ENCODE assay signal across 22 cellular contexts in the genomic region with DNA sequence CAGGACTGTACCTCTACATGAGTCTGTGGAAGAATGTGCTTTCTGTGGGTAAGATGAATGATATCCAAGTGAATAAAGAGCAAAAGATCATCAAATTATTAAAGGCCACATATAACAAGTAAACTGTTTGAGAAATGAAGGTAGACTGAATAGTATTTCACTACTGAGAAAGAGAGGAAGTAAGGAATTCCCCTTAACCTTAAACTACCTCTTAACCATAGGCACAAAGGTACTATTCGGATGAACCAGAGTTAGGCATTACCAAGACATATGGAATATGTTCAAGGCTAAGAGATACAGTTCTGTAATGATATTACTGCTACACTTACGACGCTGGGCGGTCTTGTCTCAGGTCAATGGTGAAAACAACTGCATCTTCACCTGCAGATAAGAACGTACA. TPM values are rescaled to one million over a fixed set of nuclear protein-coding genes. Genes with fewer than 3 reads are reported as not detected.
A peak's percentile ranks its signal among the peaks of the same experiment; 100 is the strongest.
DNase-seq lines count a peak whose midpoint lies in the region; ATAC-seq, FAIRE-seq and TF ChIP-seq lines count a peak whose summit lies in the region.
"Had no signal": no experiment of that assay in that cellular context is flagged by ENCODE, and none has a peak within 500 bp of the region (broad histone marks: within the 10 kb centered on the region; RNA-seq: fewer than 3 reads in every experiment).

No MANE protein-coding gene starts in this region.

- 87% methylated on average over 5 of the region's 5 CpGs for WGBS in GM12878 (ENCODE audit: insufficient coverage, insufficient replicate concordance, low lambda C conversion rate, missing lambda C conversion rate)

- intact Hi-C loops in GM12878 (cut with micrococcal nuclease; ENCODE audit: unreplicated experiment) = no loop called here

- no peak overlapping the region for H3K9ac ChIP-seq in GM12878 (ENCODE audit: control insufficient read depth, insufficient read depth, low read length)
- H3K9ac ChIP-seq: BLaER1 had no signal

- H3K4me1 Mint-ChIP-seq in activated T-cell treated with anti-CD3 and anti-CD28 coated beads, Interleukin-2, amount 50 U/mL, for 72 hours (ENCODE audit: low read depth) = peaks cover 18% of the 10 kb centered on the region
- peaks cover 11 to 21% of the 10 kb centered on the region in 2 donors for H3K4me1 Mint-ChIP-seq in stimulated activated naive B cell treated with anti-CD40 and anti-IgM and Interleukin-4, amounts not matched to agents 10 μg/mL and 1 μg/mL and 100 μg/mL, for 72 hours

- TF ChIP-seq EP300 in GM12878 (IDR thresholded peaks at IDR 0.05; ENCODE audit: borderline replicate concordance in 1 of 2, control insufficient read depth in 1 of 2, low read depth in 2 of 2, low read length in 2 of 2) = no peak

- CTCF ChIA-PET in GM12878 (lab: Yijun Ruan, JAX) = interaction anchor here (1.3 to 2.6 kb wide), 5 partner anchors 15 to 55 kb away, joined by 3 to 14 read pairs (median 5); no protein-coding TSS in a partner anchor

- no peak for TF ChIP-seq POLR2A in GM12878 (IDR thresholded peaks at IDR 0.05; ENCODE audit: low read depth, low read length)

- no peak for TF ChIP-seq CTCF in GM12878 (IDR thresholded peaks at IDR 0.05 in 2 of 3, conservative IDR thresholded peaks at IDR 0.05 in 1 of 3; ENCODE audit: control insufficient read depth in 2 of 3, extremely low read depth in 1 of 3, insufficient read depth in 1 of 3, low read depth in 3 of 3, low read length in 3 of 3)

- H3K4me1 ChIP-seq in GM12878 (ENCODE audit: control insufficient read depth, insufficient read depth, low read length) = peaks cover 4% of the 10 kb centered on the region; the same call in 1 of the 2 replicates
- H3K4me1 ChIP-seq: A549, BLaER1, Caco-2 had no signal

- DNase-seq in activated T-cell treated with anti-CD3 and anti-CD28 coated beads, Interleukin-2, amount 50 U/mL, for 72 hours = no peak
- DNase-seq in activated T-cell treated with anti-CD3 and anti-CD28 coated beads, Interleukin-2, amount 50 U/mL, for 48 hours = no peak
- DNase-seq in GM12878 (ENCODE audit: low read depth, low spot score) (no peak), AML-193 (lab: John Stamatoyannopoulos, UW) (no peak)
- DNase-seq in stimulated activated naive B cell treated with anti-CD40 and anti-IgM and Interleukin-4, amounts not matched to agents 10 μg/mL and 1 μg/mL and 100 μg/mL, for 72 hours = no peak
- DNase-seq: Caco-2; CD4-positive, alpha-beta memory T cell; DMS 273 treated with DMSO at 0.1 percent for 48 hours; DND-41; IMR-90; NCI-H1105; NCI-H146; NCI-H2029 treated with DMSO at 0.1 percent for 48 hours; NCI-H524 treated with DMSO at 0.1 percent for 48 hours; Right ventricle myocardium superior had no signal

- no peaks in the 10 kb centered on the region; the same call in 1 of the 2 replicates for H3K79me2 ChIP-seq in GM12878 (ENCODE audit: control insufficient read depth, insufficient read depth, low read length)

- no peaks in the 10 kb centered on the region for H3K9me3 Mint-ChIP-seq in activated T-cell treated with anti-CD3 and anti-CD28 coated beads, Interleukin-2, amount 50 U/mL, for 72 hours
- H3K9me3 Mint-ChIP-seq in stimulated activated naive B cell treated with anti-CD40 and anti-IgM and Interleukin-4, amounts not matched to agents 10 μg/mL and 1 μg/mL and 100 μg/mL, for 72 hours = no peaks in the 10 kb centered on the region
- H3K9me3 Mint-ChIP-seq: CD4-positive, alpha-beta memory T cell had no signal

- in situ Hi-C loops in GM12878 (cut with MboI) = no loop called here

- H3K4me3 ChIP-seq in GM12878 = no peak overlapping the region
- H3K4me3 ChIP-seq: A549, BLaER1 had no signal

- H3K4me3 Mint-ChIP-seq in activated T-cell treated with anti-CD3 and anti-CD28 coated beads, Interleukin-2, amount 50 U/mL, for 72 hours = no peak overlapping the region
- no peak overlapping the region for H3K4me3 Mint-ChIP-seq in stimulated activated naive B cell treated with anti-CD40 and anti-IgM and Interleukin-4, amounts not matched to agents 10 μg/mL and 1 μg/mL and 100 μg/mL, for 72 hours
- H3K4me3 Mint-ChIP-seq: CD4-positive, alpha-beta memory T cell had no signal

- H3K27me3 Mint-ChIP-seq in activated T-cell treated with anti-CD3 and anti-CD28 coated beads, Interleukin-2, amount 50 U/mL, for 72 hours (ENCODE audit: low read depth) = no peaks in the 10 kb centered on the region
- no peaks in the 10 kb centered on the region for H3K27me3 Mint-ChIP-seq in stimulated activated naive B cell treated with anti-CD40 and anti-IgM and Interleukin-4, amounts not matched to agents 10 μg/mL and 1 μg/mL and 100 μg/mL, for 72 hours
- H3K27me3 Mint-ChIP-seq: CD4-positive, alpha-beta memory T cell had no signal

- SMC1A ChIA-PET in GM12878 (lab: Charles Lee; ENCODE audit: uncharacterized antibody, unreplicated experiment) = interaction anchor here (0.8 to 5.8 kb wide), 3 partner anchors 15 to 44 kb away, joined by 3 to 19 read pairs (median 3); no protein-coding TSS in a partner anchor

- peaks cover 8 to 25% of the 10 kb centered on the region in 2 donors for H3K36me3 Mint-ChIP-seq in activated T-cell treated with anti-CD3 and anti-CD28 coated beads, Interleukin-2, amount 50 U/mL, for 72 hours (ENCODE audit: insufficient read depth in 2 of 2)
- H3K36me3 Mint-ChIP-seq in stimulated activated naive B cell treated with anti-CD40 and anti-IgM and Interleukin-4, amounts not matched to agents 10 μg/mL and 1 μg/mL and 100 μg/mL, for 72 hours = peaks cover 27 to 37% of the 10 kb centered on the region in 2 donors

- H3K9me3 ChIP-seq in GM12878 (replicated peaks; ENCODE audit: control insufficient read depth, insufficient read depth, low read length) = no peaks in the 10 kb centered on the region
- H3K9me3 ChIP-seq: A549, BLaER1, Caco-2 had no signal

- peak; percentile 65 for FAIRE-seq in GM12878 (lab: Jason Lieb, UNC)
- FAIRE-seq: A549 had no signal

- no peaks in the 10 kb centered on the region for H3K27me3 ChIP-seq in GM12878 (replicated peaks in 1 of 2; ENCODE audit: control insufficient read depth in 2 of 2, insufficient read depth in 2 of 2, low read length in 1 of 2)
- H3K27me3 ChIP-seq: BLaER1 had no signal

- no peak overlapping the region for H2AFZ ChIP-seq in GM12878 (ENCODE audit: control insufficient read depth, low read depth, low read length)

- H3K4me2 ChIP-seq in GM12878 (ENCODE audit: control insufficient read depth, insufficient read depth) = no peak overlapping the region; the same call in 1 of the 2 replicates
- H3K4me2 ChIP-seq: A549, BLaER1 had no signal

- peaks cover 9 to 31% of the 10 kb centered on the region in 2 experiments for H3K36me3 ChIP-seq in GM12878 (ENCODE audit: control insufficient read depth in 2 of 2, insufficient read depth in 2 of 2, low read length in 1 of 2)

- H3K27ac Mint-ChIP-seq in activated T-cell treated with anti-CD3 and anti-CD28 coated beads, Interleukin-2, amount 50 U/mL, for 72 hours = peak overlapping the region; percentile 33
- H3K27ac Mint-ChIP-seq in stimulated activated naive B cell treated with anti-CD40 and anti-IgM and Interleukin-4, amounts not matched to agents 10 μg/mL and 1 μg/mL and 100 μg/mL, for 72 hours = no peak overlapping the region

- BruUV-seq in GM12878 (replicated peaks; lab: Mats Ljungman, UMichigan) = no TSS peak

- TF ChIP-seq RAD21 in GM12878 (IDR thresholded peaks at IDR 0.05; ENCODE audit: insufficient read depth, low read depth, low read length) = no peak

- no peaks in the 10 kb centered on the region for H4K20me1 ChIP-seq in GM12878 (ENCODE audit: control insufficient read depth, insufficient read depth)

- H3K27ac ChIP-seq in GM12878 (ENCODE audit: control insufficient read depth, insufficient read depth) = peak overlapping the region; percentile 34
- H3K27ac ChIP-seq: A549, BLaER1 had no signal

- ATAC-seq in activated T-cell treated with anti-CD3 and anti-CD28 coated beads, Interleukin-2, amount 50 U/mL, for 72 hours (replicated peaks in 1 of 2) = no peak
- ATAC-seq in GM18868 (IDR thresholded peaks at IDR 0.05; ENCODE audit: unreplicated experiment) (peak; percentile 63), GM12878 (peak; percentile 86), HG03196 (IDR thresholded peaks at IDR 0.05; ENCODE audit: unreplicated experiment) (no peak)
- peak; percentile 80 to 92 for ATAC-seq in stimulated activated naive B cell treated with anti-CD40 and anti-IgM and Interleukin-4, amounts not matched to agents 10 μg/mL and 1 μg/mL and 100 μg/mL, for 72 hours (replicated peaks)
- no peak for ATAC-seq in activated CD4-positive, CD25-positive, alpha-beta regulatory T cell treated with anti-CD3 and anti-CD28 coated beads, Interleukin-2, amount 50 U/mL, for 24 hours
- ATAC-seq: A549 had no signal

- RAD21 ChIA-PET in GM12878 (lab: Charles Lee; ENCODE audit: unreplicated experiment) = interaction anchor here (1.3 kb wide), 1 partner anchor 15 kb away, joined by 6 read pairs; no protein-coding TSS in a partner anchor

- POLR2A ChIA-PET in GM12878 (lab: Charles Lee) = no interaction called here

RNA-seq across cellular contexts. Expression of a gene that starts 25.5 kb away (rescaled TPM):
- total RNA-seq in activated T-cell treated with anti-CD3 and anti-CD28 coated beads, Interleukin-2, amount 50 U/mL, for 72 hours = 100 to 1,000 TPM; 246 to 280 TPM
- total RNA-seq in GM12878 (2013; cell fraction: nucleolus; rRNA removed) = 503 and 542 TPM in 2 replicates
- total RNA-seq in GM12878 (2014; rRNA removed) (81.3 and 95.1 TPM in 2 replicates), GM12878 (2014; rRNA removed; fragmentation: Illumina TruSeq; extraction: Trizol) (69.1 and 70.0 TPM in 2 replicates), GM12878 (2021) (88.9 and 108 TPM in 2 replicates)
- polyA plus RNA-seq in GM12878 (2011; ENCODE audit: low read depth) = 49.4 TPM
- polyA plus RNA-seq in GM12878 (2011; rRNA removed) (152 and 168 TPM in 2 replicates), GM12878 (2014; fragmentation: Illumina TruSeq; extraction: Trizol) (88.0 and 110 TPM in 2 replicates), GM12878 (2014; fragmentation: Nextera tagmentation; extraction: Ambion mirVana) (10 to 100 TPM; 10.4 to 18.7 TPM), GM12878 (2014; rRNA removed) (100 and 101 TPM in 2 replicates), GM12878 (2016; fragmentation: Nextera tagmentation; extraction: Ambion mirVana) (10 to 100 TPM; 83.1 to 86.0 TPM)
- polyA plus RNA-seq in GM12878 (2011; cell fraction: cytosol; rRNA removed) = 93.7 and 126 TPM in 2 replicates
- polyA plus RNA-seq in GM12878 (2011; cell fraction: nucleus; rRNA removed) = 759 and 982 TPM in 2 replicates
- polyA plus RNA-seq in GM12878 (2012) = 81.8 and 83.3 TPM in 2 replicates
- 97.6 and 114 TPM in 2 replicates for polyA minus RNA-seq in GM12878 (2011; rRNA and poly(A)+ RNA removed)
- polyA minus RNA-seq in GM12878 (2011; cell fraction: cytosol; rRNA and poly(A)+ RNA removed) = 29.4 and 47.1 TPM in 2 replicates
- 136 and 161 TPM in 2 replicates for polyA minus RNA-seq in GM12878 (2011; cell fraction: nucleus; rRNA and poly(A)+ RNA removed)

RNA-seq across cellular contexts. Expression of a gene that starts 31.6 kb away (rescaled TPM):
- total RNA-seq in activated T-cell treated with anti-CD3 and anti-CD28 coated beads, Interleukin-2, amount 50 U/mL, for 72 hours = 10 to 100 TPM; 28.3 to 32.8 TPM
- total RNA-seq in GM12878 (2013; cell fraction: nucleolus; rRNA removed) = 11.8 and 13.4 TPM in 2 replicates
- total RNA-seq in GM12878 (2014; rRNA removed) (37.6 and 40.2 TPM in 2 replicates), GM12878 (2014; rRNA removed; fragmentation: Illumina TruSeq; extraction: Trizol) (65.1 and 68.1 TPM in 2 replicates), GM12878 (2021) (66.2 and 69.1 TPM in 2 replicates)
- polyA plus RNA-seq in GM12878 (2011; ENCODE audit: low read depth) = 24.7 TPM
- polyA plus RNA-seq in GM12878 (2011; rRNA removed) (173 and 185 TPM in 2 replicates), GM12878 (2014; fragmentation: Illumina TruSeq; extraction: Trizol) (269 and 323 TPM in 2 replicates), GM12878 (2014; fragmentation: Nextera tagmentation; extraction: Ambion mirVana) (10 to 100 TPM; 15.1 to 28.2 TPM), GM12878 (2014; rRNA removed) (113 and 119 TPM in 2 replicates), GM12878 (2016; fragmentation: Nextera tagmentation; extraction: Ambion mirVana) (10 to 100 TPM; 64.4 to 68.2 TPM)
- 166 and 185 TPM in 2 replicates for polyA plus RNA-seq in GM12878 (2011; cell fraction: cytosol; rRNA removed)
- 69.5 and 83.5 TPM in 2 replicates for polyA plus RNA-seq in GM12878 (2011; cell fraction: nucleus; rRNA removed)
- 41.8 and 56.2 TPM in 2 replicates for polyA plus RNA-seq in GM12878 (2012)
- 89.0 and 91.0 TPM in 2 replicates for polyA minus RNA-seq in GM12878 (2011; rRNA and poly(A)+ RNA removed)
- 15.2 and 20.8 TPM in 2 replicates for polyA minus RNA-seq in GM12878 (2011; cell fraction: cytosol; rRNA and poly(A)+ RNA removed)
- polyA minus RNA-seq in GM12878 (2011; cell fraction: nucleus; rRNA and poly(A)+ RNA removed) = 8.1 and 11.2 TPM in 2 replicates

RNA-seq across cellular contexts. Expression of a gene that starts 46.4 kb away (rescaled TPM):
- total RNA-seq in activated T-cell treated with anti-CD3 and anti-CD28 coated beads, Interleukin-2, amount 50 U/mL, for 72 hours = not detected
- 1.0 and 1.7 TPM in 2 replicates for total RNA-seq in GM12878 (2013; cell fraction: nucleolus; rRNA removed)
- total RNA-seq in GM12878 (2014; rRNA removed) (0.28 and 0.38 TPM in 2 replicates), GM12878 (2014; rRNA removed; fragmentation: Illumina TruSeq; extraction: Trizol) (0.14 and 0.27 TPM in 2 replicates), GM12878 (2021) (0.21 and 0.40 TPM in 2 replicates)
- 0.91 TPM for polyA plus RNA-seq in GM12878 (2011; ENCODE audit: low read depth)
- polyA plus RNA-seq in GM12878 (2011; rRNA removed) (0.73 and 0.77 TPM in 2 replicates), GM12878 (2014; fragmentation: Illumina TruSeq; extraction: Trizol) (0.40 and 0.92 TPM in 2 replicates), GM12878 (2014; fragmentation: Nextera tagmentation; extraction: Ambion mirVana) (under 1 TPM; 0.22 to 0.61 TPM), GM12878 (2014; rRNA removed) (0.44 and 0.95 TPM in 2 replicates), GM12878 (2016; fragmentation: Nextera tagmentation; extraction: Ambion mirVana) (under 1 TPM; 0.10 to 0.42 TPM)
- polyA plus RNA-seq in GM12878 (2011; cell fraction: cytosol; rRNA removed) = 0.28 and 0.37 TPM in 2 replicates
- polyA plus RNA-seq in GM12878 (2011; cell fraction: nucleus; rRNA removed) = 2.6 and 3.0 TPM in 2 replicates
- 0.59 and 0.72 TPM in 2 replicates for polyA plus RNA-seq in GM12878 (2012)
- 0.10 TPM in 1 of 2 replicates, not detected in the other for polyA minus RNA-seq in GM12878 (2011; rRNA and poly(A)+ RNA removed)
- not detected in 2 replicates for polyA minus RNA-seq in GM12878 (2011; cell fraction: cytosol; rRNA and poly(A)+ RNA removed)
- polyA minus RNA-seq in GM12878 (2011; cell fraction: nucleus; rRNA and poly(A)+ RNA removed) = 0.57 TPM in 1 of 2 replicates, not detected in the other
- total RNA-seq: Caco-2; CD4-positive, alpha-beta memory T cell; RPMI7951; SK-MEL-5 had no signal
- polyA plus RNA-seq: CD4-positive, alpha-beta memory T cell had no signal

RNA-seq across cellular contexts. Expression of a gene that starts 48.1 kb away (rescaled TPM):
- 10 to 100 TPM; 48.8 to 49.1 TPM for total RNA-seq in activated T-cell treated with anti-CD3 and anti-CD28 coated beads, Interleukin-2, amount 50 U/mL, for 72 hours
- 72.6 and 76.5 TPM in 2 replicates for total RNA-seq in GM12878 (2013; cell fraction: nucleolus; rRNA removed)
- total RNA-seq in GM12878 (2014; rRNA removed) = 33.9 and 34.5 TPM in 2 replicates
- 26.9 and 27.6 TPM in 2 replicates for total RNA-seq in GM12878 (2014; rRNA removed; fragmentation: Illumina TruSeq; extraction: Trizol)
- 46.5 and 47.2 TPM in 2 replicates for total RNA-seq in GM12878 (2021)
- polyA plus RNA-seq in GM12878 (2011; ENCODE audit: low read depth) = 15.4 TPM
- polyA plus RNA-seq in GM12878 (2011; rRNA removed) = 58.1 and 72.2 TPM in 2 replicates
- polyA plus RNA-seq in GM12878 (2011; cell fraction: cytosol; rRNA removed) = 33.2 and 38.9 TPM in 2 replicates
- polyA plus RNA-seq in GM12878 (2011; cell fraction: nucleus; rRNA removed) = 31.6 and 55.3 TPM in 2 replicates
- polyA plus RNA-seq in GM12878 (2012) = 20.2 and 24.2 TPM in 2 replicates
- polyA plus RNA-seq in GM12878 (2014; fragmentation: Illumina TruSeq; extraction: Trizol) = 39.1 and 49.5 TPM in 2 replicates
- 10 to 100 TPM; 29.4 to 50.8 TPM for polyA plus RNA-seq in GM12878 (2014; fragmentation: Nextera tagmentation; extraction: Ambion mirVana)
- polyA plus RNA-seq in GM12878 (2014; rRNA removed) = 24.9 and 27.1 TPM in 2 replicates
- 10 to 100 TPM; 40.1 to 42.2 TPM for polyA plus RNA-seq in GM12878 (2016; fragmentation: Nextera tagmentation; extraction: Ambion mirVana)
- polyA minus RNA-seq in GM12878 (2011; rRNA and poly(A)+ RNA removed) = 47.9 and 64.5 TPM in 2 replicates
- 7.1 and 10.7 TPM in 2 replicates for polyA minus RNA-seq in GM12878 (2011; cell fraction: cytosol; rRNA and poly(A)+ RNA removed)
- 36.0 and 42.8 TPM in 2 replicates for polyA minus RNA-seq in GM12878 (2011; cell fraction: nucleus; rRNA and poly(A)+ RNA removed)

Comparison
In these comparisons a context has a peak if more than half of its experiments do, and no peak if none do; other contexts are left out.
1. ATAC-seq: peak in GM18868 (single experiment), GM12878 (single experiment) and stimulated activated naive B cell treated with anti-CD40 and anti-IgM and Interleukin-4, amounts not matched to agents 10 μg/mL and 1 μg/mL and 100 μg/mL, for 72 hours (2 of 2); none in activated T-cell treated with anti-CD3 and anti-CD28 coated beads, Interleukin-2, amount 50 U/mL, for 72 hours (0 of 2), activated CD4-positive, CD25-positive, alpha-beta regulatory T cell treated with anti-CD3 and anti-CD28 coated beads, Interleukin-2, amount 50 U/mL, for 24 hours (0 of 2) and HG03196 (single experiment).